In genomic region chr12:107748472-107748871, GRCh38 we compare ENCODE assay signal across 16 cellular contexts. TPM values are rescaled to one million over a fixed set of nuclear protein-coding genes. Genes with fewer than 3 reads are reported as not detected.
DNase-seq lines count a peak whose midpoint lies in the region; ATAC-seq and TF ChIP-seq lines count a peak whose summit lies in the region.
"Had no signal": no experiment of that assay in that cellular context is flagged by ENCODE, and none has a peak within 500 bp of the region (broad histone marks: within the 10 kb centered on the region; RNA-seq: fewer than 3 reads in every experiment).

No MANE protein-coding gene starts in this region.

- POLR2A ChIA-PET in AG04450 (lab: Yijun Ruan, JAX): no interaction called here
- POLR2A ChIA-PET in naive thymus-derived CD8-positive, alpha-beta T cell (lab: Charles Lee): no interaction called here

- no peaks in the 10 kb centered on the region for H3K27me3 Mint-ChIP-seq in naive thymus-derived CD8-positive, alpha-beta T cell

- no peak for TF ChIP-seq CTCF in AG04450 (IDR thresholded peaks at IDR 0.05; ENCODE audit: low read depth, low read length)

- peaks cover 12 to 47% (median 16%) of the 10 kb centered on the region in 3 donors for H3K36me3 Mint-ChIP-seq in naive thymus-derived CD8-positive, alpha-beta T cell

- H3K9me3 ChIP-seq in AG04450 (ENCODE audit: control insufficient read depth, insufficient read depth, low read length): no peaks in the 10 kb centered on the region
- H3K9me3 ChIP-seq: uterus had no signal

- no peak overlapping the region for H3K4me3 Mint-ChIP-seq in naive thymus-derived CD8-positive, alpha-beta T cell

- H3K4me3 ChIP-seq in AG04450 (ENCODE audit: low read depth, low read length): no peak overlapping the region
- H3K4me3 ChIP-seq: cardiac muscle cell, uterus had no signal

- no peak for ATAC-seq in HG03280 (IDR thresholded peaks at IDR 0.05; ENCODE audit: unreplicated experiment)
- ATAC-seq in naive thymus-derived CD8-positive, alpha-beta T cell: no peak
- ATAC-seq: left lobe of liver had no signal

- CTCF ChIA-PET in AG04450 (lab: Charles Lee): interaction anchor here (0.6 to 1.0 kb wide), 2 partner anchors 53 to 73 kb away, joined by 3 read pairs; no protein-coding TSS in a partner anchor

- no peaks in the 10 kb centered on the region for H3K27me3 ChIP-seq in AG04450 (ENCODE audit: control insufficient read depth, insufficient read depth, low read length)
- H3K27me3 ChIP-seq: cardiac muscle cell, uterus had no signal

- DNase-seq in AG04450 (ENCODE audit: low read depth, low spot score) (peak; percentile 38), HS-27A (ENCODE audit: low read depth) (peak; percentile 46), amniotic epithelial cell (ENCODE audit: low read depth) (peak; percentile 80), glomerular endothelial cell (ENCODE audit: extremely low read depth, low read depth, low spot score) (peak; percentile 29), NCI-H446 (lab: John Stamatoyannopoulos, UW) (no peak), GF-D8 (lab: John Stamatoyannopoulos, UW) (no peak)
- DNase-seq in naive thymus-derived CD8-positive, alpha-beta T cell: no peak
- DNase-seq: activated T-cell treated with anti-CD3 and anti-CD28 coated beads, Interleukin-2, amount 50 U/mL, for 48 hours; C1 segment of cervical spinal cord; foreskin melanocyte; GDM1; NCI-H1092; uterus had no signal

- no peaks in the 10 kb centered on the region for H3K9me3 Mint-ChIP-seq in naive thymus-derived CD8-positive, alpha-beta T cell

- H3K27ac Mint-ChIP-seq in naive thymus-derived CD8-positive, alpha-beta T cell: no peak overlapping the region

- peaks cover 0 to 13% (median 4%) of the 10 kb centered on the region in 4 donors for H3K4me1 Mint-ChIP-seq in naive thymus-derived CD8-positive, alpha-beta T cell

- no peak overlapping the region for H3K27ac ChIP-seq in AG04450 (ENCODE audit: low read depth, low read length)
- H3K27ac ChIP-seq: cardiac muscle cell, uterus had no signal

RNA-seq across cellular contexts. Expression of gene PRDM4, which starts 12.5 kb away (rescaled TPM):
- polyA plus RNA-seq in AG04450 (2011; rRNA removed): 27.9 and 30.5 TPM in 2 replicates
- polyA minus RNA-seq in AG04450 (2011; rRNA and poly(A)+ RNA removed): 30.3 and 31.5 TPM in 2 replicates
- 25.4 and 27.7 TPM in 2 replicates for total RNA-seq in glomerular endothelial cell
- 10 to 100 TPM; 33.8 to 40.4 TPM for total RNA-seq in naive thymus-derived CD8-positive, alpha-beta T cell
- 10 to 100 TPM; 11.1 to 19.1 (median 11.4) TPM for polyA plus RNA-seq in naive thymus-derived CD8-positive, alpha-beta T cell

RNA-seq across cellular contexts. Expression of gene ASCL4, which starts 26.0 kb away (rescaled TPM):
- not detected in 2 replicates for polyA plus RNA-seq in AG04450 (2011; rRNA removed)
- not detected in 2 replicates for polyA minus RNA-seq in AG04450 (2011; rRNA and poly(A)+ RNA removed)
- not detected in 2 replicates for total RNA-seq in glomerular endothelial cell
- not detected for total RNA-seq in naive thymus-derived CD8-positive, alpha-beta T cell
- polyA plus RNA-seq in naive thymus-derived CD8-positive, alpha-beta T cell: not detected
- total RNA-seq: cardiac muscle cell, left lobe of liver, uterus had no signal
- polyA plus RNA-seq: cardiac muscle cell had no signal

Comparison
In these comparisons a context has a peak if more than half of its experiments do, and no peak if none do; other contexts are left out.
1. DNase-seq: peak in AG04450 (single experiment), HS-27A (single experiment), amniotic epithelial cell (single experiment) and glomerular endothelial cell (single experiment); none in naive thymus-derived CD8-positive, alpha-beta T cell (0 of 10), NCI-H446 (0 of 2) and GF-D8 (single experiment).